9 cellular contexts compared by ENCODE assay signal in genomic region chr2:125535089-125535488, GRCh38.
"Had no signal": no experiment of that assay in that cellular context is flagged by ENCODE, and none has a peak within 500 bp of the region (broad histone marks: within the 10 kb centered on the region; RNA-seq: fewer than 3 reads in every experiment).

No MANE protein-coding gene starts in this region.

- H3K4me1 ChIP-seq: HAP-1 had no signal

- ATAC-seq: HCT116 had no signal

- H3K36me3 ChIP-seq: HAP-1 had no signal

- H3K36me3 Mint-ChIP-seq: IgD-negative memory B cell had no signal

- H3K4me1 Mint-ChIP-seq: IgD-negative memory B cell had no signal

- H3K4me3 Mint-ChIP-seq: HFFc6, IgD-negative memory B cell had no signal

- H3K27ac ChIP-seq: GM23248, HL-60 had no signal

- H2AFZ ChIP-seq: GM23248 had no signal

- H3K27ac Mint-ChIP-seq: HFFc6, IgD-negative memory B cell had no signal

- DNase-seq: GM23248, H7, HFFc6, Kasumi-1, KG1 had no signal

- H3K9ac ChIP-seq: GM23248 had no signal

- H3K4me3 ChIP-seq: GM23248, HAP-1 had no signal

- H3K9me3 ChIP-seq: HAP-1 had no signal
